In the genomic region with DNA sequence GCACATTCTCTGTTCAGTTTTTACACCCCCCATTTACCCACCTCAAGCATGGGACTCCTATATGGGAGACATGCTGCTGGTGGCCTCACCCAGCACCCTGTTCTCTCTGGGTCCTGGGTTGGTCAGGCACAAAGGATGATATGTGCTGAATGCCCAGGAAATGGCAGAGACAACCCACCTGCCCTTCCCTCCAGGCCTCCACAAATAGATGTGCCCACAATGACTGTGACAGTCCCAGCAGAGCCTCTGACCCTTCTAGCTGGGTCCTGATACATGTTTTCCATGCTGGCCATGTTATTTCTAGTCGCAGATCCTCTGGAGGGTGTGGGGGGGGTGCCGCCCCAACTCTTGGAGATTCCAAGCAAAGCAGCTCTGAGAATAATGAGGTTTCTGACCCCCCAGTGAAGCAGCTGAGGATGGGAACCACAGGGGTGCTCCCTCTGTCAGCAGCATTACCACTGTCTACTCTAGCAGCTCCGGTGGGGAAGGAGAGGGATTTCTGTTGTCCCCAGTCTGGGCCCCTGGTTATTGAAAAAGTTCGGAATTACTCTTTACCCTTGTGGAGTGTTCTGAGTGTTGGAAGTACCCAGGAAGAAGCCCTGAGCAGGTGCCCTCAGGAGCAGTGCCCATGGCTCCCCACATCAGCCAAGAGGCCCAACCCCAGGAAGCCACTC, we compare ENCODE assay signal across 9 cellular contexts. TPM values are rescaled to one million over a fixed set of nuclear protein-coding genes. Genes with fewer than 3 reads are reported as not detected.
DNase-seq lines count a peak whose midpoint lies in the region; ATAC-seq and TF ChIP-seq lines count a peak whose summit lies in the region.
"Had no signal": no experiment of that assay in that cellular context is flagged by ENCODE, and none has a peak within 500 bp of the region (broad histone marks: within the 10 kb centered on the region; RNA-seq: fewer than 3 reads in every experiment).

No MANE protein-coding gene starts in this region.

- ATAC-seq in naive B cell (ENCODE audit: low read depth in 2 of 2), result no peak

- peak overlapping the region in 4 of 8 donors; percentile 54 to 79 (median 67) for H3K27ac Mint-ChIP-seq in CD8-positive, alpha-beta memory T cell
- peak overlapping the region; percentile 18 for H3K27ac Mint-ChIP-seq in activated T-helper 1 cell treated with anti-CD3 and anti-CD28 coated beads, Interleukin-12 subunit alpha, Interleukin-12 subunit beta, Interleukin-2, Interleukin-4 antibody, amounts not matched to agents 30 ng/mL and 10 ng/mL and 1 ng/mL, durations not matched to agents 14 hours and 24 hours and 36 hours
- peak overlapping the region in 2 of 6 donors; percentile 70 to 94 for H3K27ac Mint-ChIP-seq in naive B cell
- no peak overlapping the region for H3K27ac Mint-ChIP-seq in Calu3 (ENCODE audit: unreplicated experiment)

- H3K9me3 ChIP-seq in CD8-positive, alpha-beta memory T cell (ENCODE audit: low read length), result no peaks in the 10 kb centered on the region

- peaks cover 12% of the 10 kb centered on the region for H3K36me3 ChIP-seq in CD8-positive, alpha-beta memory T cell (ENCODE audit: insufficient read depth, low read length)

- no peaks in the 10 kb centered on the region for H3K9me3 Mint-ChIP-seq in CD8-positive, alpha-beta memory T cell
- no peaks in the 10 kb centered on the region for H3K9me3 Mint-ChIP-seq in activated T-helper 1 cell treated with anti-CD3 and anti-CD28 coated beads, Interleukin-12 subunit alpha, Interleukin-12 subunit beta, Interleukin-2, Interleukin-4 antibody, amounts not matched to agents 30 ng/mL and 10 ng/mL and 1 ng/mL, durations not matched to agents 14 hours and 24 hours and 36 hours
- H3K9me3 Mint-ChIP-seq in naive B cell (no peaks in the 10 kb centered on the region), Calu3 (ENCODE audit: low read depth, unreplicated experiment) (no peaks in the 10 kb centered on the region)

- H3K27me3 ChIP-seq in CD8-positive, alpha-beta memory T cell (ENCODE audit: insufficient read depth, low read length, poor library complexity, severe bottlenecking), result no peaks in the 10 kb centered on the region

- H3K27me3 Mint-ChIP-seq in CD8-positive, alpha-beta memory T cell, result peaks cover 0 to 2% of the 10 kb centered on the region in 2 donors
- no peaks in the 10 kb centered on the region for H3K27me3 Mint-ChIP-seq in activated T-helper 1 cell treated with anti-CD3 and anti-CD28 coated beads, Interleukin-12 subunit alpha, Interleukin-12 subunit beta, Interleukin-2, Interleukin-4 antibody, amounts not matched to agents 30 ng/mL and 10 ng/mL and 1 ng/mL, durations not matched to agents 14 hours and 24 hours and 36 hours (ENCODE audit: insufficient read depth)
- no peaks in the 10 kb centered on the region for H3K27me3 Mint-ChIP-seq in naive B cell
- no peaks in the 10 kb centered on the region for H3K27me3 Mint-ChIP-seq in Calu3 (ENCODE audit: unreplicated experiment)

- TF ChIP-seq CTCF in GM10266 (IDR thresholded peaks at IDR 0.05; ENCODE audit: control insufficient read depth, insufficient read depth, low read depth, missing control alignments), result no peak
- TF ChIP-seq CTCF in Calu3 (IDR thresholded peaks at IDR 0.05; ENCODE audit: unreplicated experiment), result no peak

- BruUV-seq in Calu3 (replicated peaks; lab: Mats Ljungman, UMichigan), result no TSS peak

- H3K36me3 Mint-ChIP-seq in CD8-positive, alpha-beta memory T cell, result peaks cover 2 to 42% (median 3%) of the 10 kb centered on the region in 3 donors
- peaks cover 39% of the 10 kb centered on the region for H3K36me3 Mint-ChIP-seq in activated T-helper 1 cell treated with anti-CD3 and anti-CD28 coated beads, Interleukin-12 subunit alpha, Interleukin-12 subunit beta, Interleukin-2, Interleukin-4 antibody, amounts not matched to agents 30 ng/mL and 10 ng/mL and 1 ng/mL, durations not matched to agents 14 hours and 24 hours and 36 hours (ENCODE audit: low read depth)
- peaks cover 2 to 3% of the 10 kb centered on the region in 2 donors for H3K36me3 Mint-ChIP-seq in naive B cell
- H3K36me3 Mint-ChIP-seq in Calu3 (ENCODE audit: insufficient read depth, unreplicated experiment), result peaks cover 66% of the 10 kb centered on the region

- peaks cover 51% of the 10 kb centered on the region for H3K4me1 ChIP-seq in CD8-positive, alpha-beta memory T cell (ENCODE audit: insufficient read depth, low read length)

- CTCF ChIA-PET in CD8-positive, alpha-beta memory T cell (lab: Charles Lee), result interaction anchor here (1.9 to 4.0 kb wide), 2 partner anchors 15 to 49 kb away, joined by 6 to 11 read pairs; no protein-coding TSS in a partner anchor
- CTCF ChIA-PET in Calu3 (lab: Charles Lee), result interaction anchor here (0.5 to 0.6 kb wide), 3 partner anchors 75 to 201 kb away, joined by 3 to 4 read pairs (median 3); no protein-coding TSS in a partner anchor

- POLR2A ChIA-PET in CD8-positive, alpha-beta memory T cell (lab: Charles Lee), result interaction anchor here (0.7 kb wide), 1 partner anchor 126 kb away, joined by 4 read pairs; no protein-coding TSS in a partner anchor

- peak overlapping the region in 4 of 7 donors; percentile 10 to 98 (median 44) for H3K4me3 Mint-ChIP-seq in CD8-positive, alpha-beta memory T cell
- no peak overlapping the region for H3K4me3 Mint-ChIP-seq in activated T-helper 1 cell treated with anti-CD3 and anti-CD28 coated beads, Interleukin-12 subunit alpha, Interleukin-12 subunit beta, Interleukin-2, Interleukin-4 antibody, amounts not matched to agents 30 ng/mL and 10 ng/mL and 1 ng/mL, durations not matched to agents 14 hours and 24 hours and 36 hours
- H3K4me3 Mint-ChIP-seq in naive B cell (peak overlapping the region in 5 of 8 donors; percentile 47 to 96 (median 87)), Calu3 (ENCODE audit: low read depth, unreplicated experiment) (no peak overlapping the region)

- intact Hi-C loops in activated T-helper 1 cell treated with anti-CD3 and anti-CD28 coated beads, Interleukin-12 subunit alpha, Interleukin-12 subunit beta, Interleukin-2, Interleukin-4 antibody, amounts not matched to agents 30 ng/mL and 10 ng/mL and 1 ng/mL, durations not matched to agents 14 hours and 24 hours and 36 hours (cut with micrococcal nuclease), result no loop called here
- intact Hi-C loops in Calu3 (cut with micrococcal nuclease; ENCODE audit: unreplicated experiment), result no loop called here

- no peak overlapping the region for H3K27ac ChIP-seq in CD8-positive, alpha-beta memory T cell (ENCODE audit: low read depth, low read length)

- no peak overlapping the region for H3K4me3 ChIP-seq in CD8-positive, alpha-beta memory T cell (ENCODE audit: low read length)

- no peak for DNase-seq in CD8-positive, alpha-beta memory T cell
- no peak for DNase-seq in activated T-helper 1 cell treated with anti-CD3 and anti-CD28 coated beads, Interleukin-12 subunit alpha, Interleukin-12 subunit beta, Interleukin-2, Interleukin-4 antibody, amounts not matched to agents 30 ng/mL and 10 ng/mL and 1 ng/mL, durations not matched to agents 14 hours and 24 hours and 36 hours (ENCODE audit: low spot score)
- DNase-seq in naive B cell, result no peak
- DNase-seq in LoVo (ENCODE audit: low spot score), result no peak
- no peak for DNase-seq in GM10266 (ENCODE audit: extremely low spot score)
- no peak for DNase-seq in Calu3
- DNase-seq: amniotic stem cell, NCI-H2171 had no signal

- H3K4me1 Mint-ChIP-seq in CD8-positive, alpha-beta memory T cell, result peaks cover 58 to 80% (median 59%) of the 10 kb centered on the region in 3 donors
- peaks cover 82% of the 10 kb centered on the region for H3K4me1 Mint-ChIP-seq in activated T-helper 1 cell treated with anti-CD3 and anti-CD28 coated beads, Interleukin-12 subunit alpha, Interleukin-12 subunit beta, Interleukin-2, Interleukin-4 antibody, amounts not matched to agents 30 ng/mL and 10 ng/mL and 1 ng/mL, durations not matched to agents 14 hours and 24 hours and 36 hours (ENCODE audit: low read depth)
- peaks cover 31 to 42% (median 41%) of the 10 kb centered on the region in 3 donors for H3K4me1 Mint-ChIP-seq in naive B cell
- peaks cover 16% of the 10 kb centered on the region for H3K4me1 Mint-ChIP-seq in Calu3 (ENCODE audit: low read depth, unreplicated experiment)

RNA-seq across cellular contexts. Expression of a gene that starts 1.2 kb away (rescaled TPM):
- total RNA-seq in CD8-positive, alpha-beta memory T cell, result 10 to 100 TPM; 20.6 to 21.0 TPM
- polyA plus RNA-seq in CD8-positive, alpha-beta memory T cell, result 14.7 TPM
- 28.2 and 32.6 TPM in 2 replicates for total RNA-seq in activated T-helper 1 cell treated with anti-CD3 and anti-CD28 coated beads, Interleukin-12 subunit alpha, Interleukin-12 subunit beta, Interleukin-2, Interleukin-4 antibody, amounts not matched to agents 30 ng/mL and 10 ng/mL and 1 ng/mL, durations not matched to agents 14 hours and 24 hours and 36 hours
- polyA plus RNA-seq in naive B cell (ENCODE audit: low read depth in 6 of 6), result 10 to 100 TPM in 5 of 6 donors, 1 to 10 TPM in 1; 9.1 to 14.5 (median 12.3) TPM
- 7.1 and 8.2 TPM in 2 replicates for total RNA-seq in Calu3 (2022)

RNA-seq across cellular contexts. Expression of a gene that starts 6.3 kb away (rescaled TPM):
- 1 to 10 TPM; 5.6 to 5.7 TPM for total RNA-seq in CD8-positive, alpha-beta memory T cell
- 1.6 TPM for polyA plus RNA-seq in CD8-positive, alpha-beta memory T cell
- total RNA-seq in activated T-helper 1 cell treated with anti-CD3 and anti-CD28 coated beads, Interleukin-12 subunit alpha, Interleukin-12 subunit beta, Interleukin-2, Interleukin-4 antibody, amounts not matched to agents 30 ng/mL and 10 ng/mL and 1 ng/mL, durations not matched to agents 14 hours and 24 hours and 36 hours, result 5.7 and 6.0 TPM in 2 replicates
- 1 to 10 TPM in 3 of 6 donors, under 1 TPM in 2, not detected in 1; 0.75 to 2.3 (median 1.4) TPM for polyA plus RNA-seq in naive B cell (ENCODE audit: low read depth in 6 of 6)
- total RNA-seq in Calu3 (2022), result 6.6 and 7.6 TPM in 2 replicates

RNA-seq across cellular contexts. Expression of a gene that starts 9.7 kb away (rescaled TPM):
- under 1 TPM in 1 of 2 experiments, not detected in 1; 0.11 TPM for total RNA-seq in CD8-positive, alpha-beta memory T cell
- 0.13 TPM for polyA plus RNA-seq in CD8-positive, alpha-beta memory T cell
- total RNA-seq in activated T-helper 1 cell treated with anti-CD3 and anti-CD28 coated beads, Interleukin-12 subunit alpha, Interleukin-12 subunit beta, Interleukin-2, Interleukin-4 antibody, amounts not matched to agents 30 ng/mL and 10 ng/mL and 1 ng/mL, durations not matched to agents 14 hours and 24 hours and 36 hours, result 0.15 TPM in 1 of 2 replicates, not detected in the other
- under 1 TPM in 2 of 6 donors, not detected in 4; 0.13 to 0.36 TPM for polyA plus RNA-seq in naive B cell (ENCODE audit: low read depth in 6 of 6)
- total RNA-seq in Calu3 (2022), result not detected in 2 replicates
- total RNA-seq: Daoy had no signal

RNA-seq across cellular contexts. Expression of a gene that starts 19.7 kb away (rescaled TPM):
- 10 to 100 TPM; 99.0 to 99.9 TPM for total RNA-seq in CD8-positive, alpha-beta memory T cell
- polyA plus RNA-seq in CD8-positive, alpha-beta memory T cell, result 31.2 TPM
- 109 and 110 TPM in 2 replicates for total RNA-seq in activated T-helper 1 cell treated with anti-CD3 and anti-CD28 coated beads, Interleukin-12 subunit alpha, Interleukin-12 subunit beta, Interleukin-2, Interleukin-4 antibody, amounts not matched to agents 30 ng/mL and 10 ng/mL and 1 ng/mL, durations not matched to agents 14 hours and 24 hours and 36 hours
- polyA plus RNA-seq in naive B cell (ENCODE audit: low read depth in 6 of 6), result 10 to 100 TPM; 12.0 to 29.8 (median 20.6) TPM
- 58.4 and 62.4 TPM in 2 replicates for total RNA-seq in Calu3 (2022)

RNA-seq across cellular contexts. Expression of a gene that starts 23.0 kb away (rescaled TPM):
- 10 to 100 TPM; 10.9 to 12.2 TPM for total RNA-seq in CD8-positive, alpha-beta memory T cell
- polyA plus RNA-seq in CD8-positive, alpha-beta memory T cell, result 6.5 TPM
- total RNA-seq in activated T-helper 1 cell treated with anti-CD3 and anti-CD28 coated beads, Interleukin-12 subunit alpha, Interleukin-12 subunit beta, Interleukin-2, Interleukin-4 antibody, amounts not matched to agents 30 ng/mL and 10 ng/mL and 1 ng/mL, durations not matched to agents 14 hours and 24 hours and 36 hours, result 13.5 and 15.0 TPM in 2 replicates
- 10 to 100 TPM in 4 of 6 donors, 1 to 10 TPM in 1, not detected in 1; 6.8 to 12.0 (median 10.9) TPM for polyA plus RNA-seq in naive B cell (ENCODE audit: low read depth in 6 of 6)
- total RNA-seq in Calu3 (2022), result 31.6 and 35.5 TPM in 2 replicates

Comparison
In these comparisons a context has a peak if more than half of its experiments do, and no peak if none do; other contexts are left out.
1. H3K4me3 Mint-ChIP-seq: peak in CD8-positive, alpha-beta memory T cell (4 of 7) and naive B cell (5 of 8); none in activated T-helper 1 cell treated with anti-CD3 and anti-CD28 coated beads, Interleukin-12 subunit alpha, Interleukin-12 subunit beta, Interleukin-2, Interleukin-4 antibody, amounts not matched to agents 30 ng/mL and 10 ng/mL and 1 ng/mL, durations not matched to agents 14 hours and 24 hours and 36 hours (single experiment) and Calu3 (single experiment).